In the genomic region with DNA sequence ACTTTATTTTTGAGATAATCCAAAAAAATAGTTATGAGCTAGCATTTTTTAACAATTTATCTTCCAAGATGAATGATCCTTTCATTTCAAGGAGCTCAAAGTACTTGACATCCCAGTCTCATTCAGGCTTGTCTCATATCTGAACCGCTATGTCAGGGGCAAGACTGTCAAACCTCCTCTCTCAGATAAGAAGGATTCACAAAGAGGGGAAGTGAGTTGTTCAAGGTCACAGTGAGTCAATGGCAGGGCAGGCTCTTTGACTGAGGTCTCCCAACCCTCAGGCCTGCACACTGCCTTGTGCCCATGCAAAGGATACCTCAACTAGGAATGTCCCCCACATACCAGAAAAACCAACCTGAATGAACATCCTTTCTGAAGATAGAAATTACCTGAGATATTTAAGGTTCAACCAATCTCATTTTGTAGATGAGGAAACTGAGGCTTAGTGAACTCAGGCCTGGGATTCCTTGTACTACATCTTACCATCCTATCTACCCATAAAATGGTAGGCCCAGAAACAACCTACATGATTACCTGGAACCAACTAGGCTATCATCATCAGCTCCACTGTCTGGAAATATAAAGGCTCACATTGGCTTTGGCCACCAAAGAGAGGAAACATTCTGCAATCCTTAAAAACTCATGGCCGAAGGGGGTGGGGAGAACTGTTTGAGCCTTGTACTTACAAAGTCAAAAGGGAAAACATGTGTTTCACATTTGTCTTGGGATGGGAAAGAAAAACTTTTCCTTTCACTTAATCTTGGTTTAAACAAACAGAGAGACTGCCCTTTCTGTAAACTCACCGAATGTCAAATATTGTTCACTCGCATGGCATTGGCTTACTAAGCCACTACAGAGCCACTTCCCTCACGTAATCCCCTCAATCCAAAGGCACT, we compare ENCODE assay signal across 8 cellular contexts. TPM values are rescaled to one million over a fixed set of nuclear protein-coding genes. Genes with fewer than 3 reads are reported as not detected.
A peak's percentile ranks its signal among the peaks of the same experiment; 100 is the strongest.
DNase-seq lines count a peak whose midpoint lies in the region; ATAC-seq, FAIRE-seq and TF ChIP-seq lines count a peak whose summit lies in the region.

No MANE protein-coding gene starts in this region.

- TF ChIP-seq CTCF in CD14-positive monocyte (IDR thresholded peaks at IDR 0.05) = no peak
- no peak for TF ChIP-seq CTCF in nephron (IDR thresholded peaks at IDR 0.05; ENCODE audit: unreplicated experiment in 3 of 3)

- DNase-seq in CD14-positive monocyte (ENCODE audit: low spot score) (peak; percentile 60), NCI-H226 (peak; percentile 17), NCI-H187 (lab: John Stamatoyannopoulos, UW) (no peak), GM12892 (ENCODE audit: insufficient read length) (no peak), DMS 273 (lab: John Stamatoyannopoulos, UW; ENCODE audit: unreplicated experiment) (no peak)
- no peak for DNase-seq in central memory CD8-positive, alpha-beta T cell (ENCODE audit: low spot score in 2 of 2)
- no peak for DNase-seq in stimulated activated CD4-positive, alpha-beta T cell treated with anti-CD3 and anti-CD28 coated beads, Interleukin-12 subunit alpha, Interleukin-12 subunit beta, amount 100 ng/mL, for 4 hours

- H3K27ac Mint-ChIP-seq in CD14-positive monocyte (peak overlapping the region; percentile 95 to 99 (median 98)), nephron (peak overlapping the region; percentile 98 to 99 (median 98))
- H3K27ac Mint-ChIP-seq in central memory CD8-positive, alpha-beta T cell (ENCODE audit: low read depth) = no peak overlapping the region

- no peak for FAIRE-seq in GM12892 (lab: Jason Lieb, UNC)

- ATAC-seq in central memory CD8-positive, alpha-beta T cell (replicated peaks; ENCODE audit: extremely low read depth, poor library complexity, severe bottlenecking) = no peak

- no peak for TF ChIP-seq POLR2A in GM12892 (IDR thresholded peaks at IDR 0.05; ENCODE audit: low read depth, low read length)

- H3K9me3 Mint-ChIP-seq in CD14-positive monocyte (peaks cover 0 to 3% (median 0%) of the 10 kb centered on the region in 7 donors), nephron (no peaks in the 10 kb centered on the region)
- no peaks in the 10 kb centered on the region for H3K9me3 Mint-ChIP-seq in central memory CD8-positive, alpha-beta T cell

- intact Hi-C loops in CD14-positive monocyte (cut with micrococcal nuclease) = loop anchor here (2.0 to 5.0 kb wide), 3 partner anchors 17 to 77 kb away; no protein-coding TSS in a partner anchor

- H3K4me1 Mint-ChIP-seq in CD14-positive monocyte = peaks cover 63% of the 10 kb centered on the region
- peaks cover 5% of the 10 kb centered on the region for H3K4me1 Mint-ChIP-seq in central memory CD8-positive, alpha-beta T cell
- peaks cover 51% of the 10 kb centered on the region for H3K4me1 Mint-ChIP-seq in nephron

- H3K27me3 Mint-ChIP-seq in CD14-positive monocyte (ENCODE audit: low read depth in 3 of 3) = peaks cover 0 to 5% (median 4%) of the 10 kb centered on the region in 3 donors
- H3K27me3 Mint-ChIP-seq in central memory CD8-positive, alpha-beta T cell = peaks cover 7% of the 10 kb centered on the region
- H3K27me3 Mint-ChIP-seq in nephron (ENCODE audit: low read depth) = peaks cover 8% of the 10 kb centered on the region

- H3K36me3 Mint-ChIP-seq in CD14-positive monocyte (peaks cover 7 to 10% of the 10 kb centered on the region in 2 donors), nephron (ENCODE audit: low read depth) (no peaks in the 10 kb centered on the region)
- H3K36me3 Mint-ChIP-seq in central memory CD8-positive, alpha-beta T cell (ENCODE audit: insufficient read depth) = peaks cover 2% of the 10 kb centered on the region

- H3K4me3 Mint-ChIP-seq in CD14-positive monocyte (peak overlapping the region in 1 of 2 donors; percentile 84), nephron (peak overlapping the region; percentile 43 to 55 (median 49))
- peak overlapping the region; percentile 6 for H3K4me3 Mint-ChIP-seq in central memory CD8-positive, alpha-beta T cell

RNA-seq across cellular contexts. Expression of a gene that starts 51.1 kb away (rescaled TPM):
- not detected for polyA plus RNA-seq in CD14-positive monocyte
- polyA plus RNA-seq in GM12892 (2012; ENCODE audit: missing spikeins) = 1.2 TPM

Comparison
In these comparisons a context has a peak if more than half of its experiments do, and no peak if none do; other contexts are left out.
1. DNase-seq: peak in CD14-positive monocyte (single experiment) and NCI-H226 (single experiment); none in central memory CD8-positive, alpha-beta T cell (0 of 2), NCI-H187 (0 of 2), GM12892 (single experiment), stimulated activated CD4-positive, alpha-beta T cell treated with anti-CD3 and anti-CD28 coated beads, Interleukin-12 subunit alpha, Interleukin-12 subunit beta, amount 100 ng/mL, for 4 hours (single experiment) and DMS 273 (single experiment).